Comparison of ENCODE assay signal across 35 cellular contexts in genomic region chr16:48311242-48311641, GRCh38.
"Had no signal": no experiment of that assay in that cellular context is flagged by ENCODE, and none has a peak within 500 bp of the region (broad histone marks: within the 10 kb centered on the region; RNA-seq: fewer than 3 reads in every experiment).

No MANE protein-coding gene starts in this region.

- DNase-seq: activated B cell treated with CpG ODN at 0.5 μM for 24 hours; activated CD4-positive, alpha-beta T cell treated with anti-CD3 and anti-CD28 coated beads for 48 hours; activated CD4-positive, alpha-beta T cell treated with anti-CD3 and anti-CD28 coated beads, Interleukin-2, amount 50 U/mL, for 1 hour; activated CD4-positive, alpha-beta T cell treated with anti-CD3 and anti-CD28 coated beads, Interleukin-2, amount 50 U/mL, for 48 hours; activated CD8-positive, alpha-beta memory T cell treated with anti-CD3 and anti-CD28 coated beads for 24 hours; activated CD8-positive, alpha-beta T cell treated with anti-CD3 and anti-CD28 coated beads for 36 hours; activated effector memory CD4-positive, alpha-beta T cell treated with Interleukin-2 at 50 U/mL for 16 hours; activated gamma-delta T cell treated with Interleukin-2 at 50 U/mL for 16 hours; activated naive CD4-positive, alpha-beta T cell treated with anti-CD3 and anti-CD28 coated beads, Interleukin-2, amount 50 U/mL, for 16 hours; activated naive CD4-positive, alpha-beta T cell treated with Interleukin-2 at 50 U/mL for 16 hours; activated T-cell treated with anti-CD3 and anti-CD28 coated beads, Interleukin-2, amount 50 U/mL, for 4 hours; amniotic stem cell; anterior cingulate cortex; brain microvascular endothelial cell; dorsolateral prefrontal cortex; effector CD4-positive, alpha-beta T cell; effector memory CD8-positive, alpha-beta T cell; erythroblast; gastrocnemius medialis; glutamatergic neuron; heart left ventricle; T1000; WERI-Rb-1 had no signal

- H3K4me3 Mint-ChIP-seq: activated B cell treated with CpG ODN at 0.5 μM for 24 hours; activated CD8-positive, alpha-beta T cell treated with anti-CD3 and anti-CD28 coated beads for 36 hours; activated naive CD8-positive, alpha-beta T cell; activated T-cell treated with anti-CD3 and anti-CD28 coated beads, Interleukin-2, amount 50 U/mL, for 4 hours; activated T-helper 17 cell treated with anti-CD3 and anti-CD28 coated beads, Interleukin-2, amount 50 U/mL, for 72 hours; central memory CD8-positive, alpha-beta T cell; dendritic cell treated with granulocyte-macrophage colony-stimulating factor and Interleukin-4, amounts not matched to agents 40 ng/mL and 50 ng/mL, for 4 days; effector memory CD8-positive, alpha-beta T cell; T-helper 1 cell treated with Interleukin-12 subunit alpha and Interleukin-12 subunit beta and Interleukin-4 antibody, amounts not matched to agents 30 μg/mL and 1 μg/mL, for 36 hours; T-helper 2 cell treated with Interferon-gamma antibody and Interleukin-4, amounts not matched to agents 5 μg/mL and 100 μg/mL, for 36 hours had no signal

- H3K27ac Mint-ChIP-seq: activated B cell treated with CpG ODN at 0.5 μM for 24 hours; activated CD8-positive, alpha-beta T cell treated with anti-CD3 and anti-CD28 coated beads for 36 hours; activated naive CD8-positive, alpha-beta T cell; activated T-helper 17 cell treated with anti-CD3 and anti-CD28 coated beads, Interleukin-2, amount 50 U/mL, for 72 hours; dendritic cell treated with granulocyte-macrophage colony-stimulating factor and Interleukin-4, amounts not matched to agents 40 ng/mL and 50 ng/mL, for 4 days; effector memory CD8-positive, alpha-beta T cell; T-helper 1 cell treated with Interleukin-12 subunit alpha and Interleukin-12 subunit beta and Interleukin-4 antibody, amounts not matched to agents 30 μg/mL and 1 μg/mL, for 36 hours; T-helper 2 cell treated with Interferon-gamma antibody and Interleukin-4, amounts not matched to agents 5 μg/mL and 100 μg/mL, for 36 hours had no signal

- H3K4me3 ChIP-seq: coronary artery, dorsolateral prefrontal cortex, esophagus muscularis mucosa, heart left ventricle had no signal

- FAIRE-seq: astrocyte, bronchial epithelial cell had no signal

- ATAC-seq: activated CD4-positive, CD25-positive, alpha-beta regulatory T cell treated with anti-CD3 and anti-CD28 coated beads, Interleukin-2, amount 50 U/mL, for 24 hours; activated CD8-positive, alpha-beta T cell treated with anti-CD3 and anti-CD28 coated beads for 36 hours; activated T-cell treated with anti-CD3 and anti-CD28 coated beads, Interleukin-2, amount 50 U/mL, for 4 hours; activated T-helper 17 cell treated with anti-CD3 and anti-CD28 coated beads, Interleukin-2, amount 50 U/mL, for 72 hours; effector memory CD8-positive, alpha-beta T cell; foreskin keratinocyte; gastrocnemius medialis; heart left ventricle had no signal

- H3K27me3 ChIP-seq: brain microvascular endothelial cell, dorsolateral prefrontal cortex, esophagus muscularis mucosa, foreskin keratinocyte, gastrocnemius medialis, heart left ventricle had no signal

- H3K4me1 ChIP-seq: esophagus muscularis mucosa, foreskin keratinocyte, gastrocnemius medialis had no signal

- H3K4me1 Mint-ChIP-seq: activated T-helper 17 cell treated with anti-CD3 and anti-CD28 coated beads, Interleukin-2, amount 50 U/mL, for 72 hours had no signal

- H3K27ac ChIP-seq: brain microvascular endothelial cell, coronary artery, dorsolateral prefrontal cortex, esophagus muscularis mucosa, foreskin keratinocyte, gastrocnemius medialis, heart left ventricle, WERI-Rb-1 had no signal
